8 cellular contexts compared by ENCODE assay signal in the genomic region with DNA sequence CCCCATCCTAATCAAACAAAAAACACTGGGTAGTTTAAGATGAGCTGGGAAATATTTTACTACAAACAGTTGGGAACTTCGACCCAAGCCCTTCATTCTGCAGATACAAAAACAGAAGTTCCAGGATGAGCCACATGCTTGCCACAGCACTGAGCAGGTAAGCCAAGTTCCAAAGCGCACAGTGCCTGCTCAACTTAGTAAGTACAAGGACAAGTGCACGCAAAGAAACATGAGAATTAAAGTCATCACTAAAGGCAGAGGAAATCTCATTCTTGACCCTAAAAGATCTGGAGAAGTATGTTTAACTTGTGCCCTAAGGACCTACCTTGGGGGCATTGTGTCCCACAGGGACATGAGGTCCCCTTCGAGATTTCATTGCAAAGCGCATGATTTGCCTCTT. TPM values are rescaled to one million over a fixed set of nuclear protein-coding genes. Genes with fewer than 3 reads are reported as not detected.
DNase-seq lines count a peak whose midpoint lies in the region; ATAC-seq and TF ChIP-seq lines count a peak whose summit lies in the region.

No MANE protein-coding gene starts in this region.

- peaks cover 32 to 75% (median 58%) of the 10 kb centered on the region in 11 experiments; a peak in 21 of 22 replicates for H4K20me1 ChIP-seq in BLaER1 treated with 17β-estradiol and CSF1 and Interleukin-3, amounts not matched to agents 10 nM and 100 nM

- no peak for ATAC-seq in GM19452 (IDR thresholded peaks at IDR 0.05; ENCODE audit: unreplicated experiment)

- H3K9ac ChIP-seq in BLaER1 treated with 17β-estradiol and CSF1 and Interleukin-3, amounts not matched to agents 10 nM and 100 nM = peak overlapping the region; percentile 91 to 100 (median 96)
- H3K9ac ChIP-seq in HUES64 (ENCODE audit: low read depth, low read length) (peak overlapping the region; percentile 99), subcutaneous abdominal adipose tissue (ENCODE audit: low read length in 5 of 5) (peak overlapping the region; percentile 100)

- WGBS in HUES64 = 27% methylated on average over 5 of the region's 5 CpGs
- 7 to 17% (median 11%) methylated on average over 5 of the region's 5 CpGs for WGBS in adrenal gland, 4 donors

- no peaks in the 10 kb centered on the region for H3K9me3 ChIP-seq in BLaER1 treated with 17β-estradiol and CSF1 and Interleukin-3, amounts not matched to agents 10 nM and 100 nM (replicated peaks in 1 of 11)
- no peaks in the 10 kb centered on the region for H3K9me3 ChIP-seq in HUES64 (ENCODE audit: insufficient read depth, low read depth, low read length)
- H3K9me3 ChIP-seq in adrenal gland (replicated peaks in 1 of 3) = no peaks in the 10 kb centered on the region
- H3K9me3 ChIP-seq in subcutaneous abdominal adipose tissue (ENCODE audit: control insufficient read depth in 5 of 5, low read length in 5 of 5) = no peaks in the 10 kb centered on the region

- peaks cover 34 to 67% (median 50%) of the 10 kb centered on the region in 11 experiments for H3K36me3 ChIP-seq in BLaER1 treated with 17β-estradiol and CSF1 and Interleukin-3, amounts not matched to agents 10 nM and 100 nM
- H3K36me3 ChIP-seq in HUES64 (ENCODE audit: insufficient read depth, low read length) = peaks cover 44% of the 10 kb centered on the region
- peaks cover 0 to 23% of the 10 kb centered on the region in 2 donors for H3K36me3 ChIP-seq in adrenal gland (replicated peaks in 1 of 2)
- H3K36me3 ChIP-seq in subcutaneous abdominal adipose tissue (ENCODE audit: control insufficient read depth in 5 of 5, insufficient read depth in 5 of 5, low read length in 5 of 5) = peaks cover 7 to 18% (median 8%) of the 10 kb centered on the region in 5 donors

- peak in 1 of 2 donors; percentile 65 for TF ChIP-seq POLR2A in adrenal gland (IDR thresholded peaks at IDR 0.05)

- H3K27me3 ChIP-seq in BLaER1 treated with 17β-estradiol and CSF1 and Interleukin-3, amounts not matched to agents 10 nM and 100 nM = no peaks in the 10 kb centered on the region
- no peaks in the 10 kb centered on the region for H3K27me3 ChIP-seq in HUES64 (ENCODE audit: insufficient read depth, low read length)
- H3K27me3 ChIP-seq in adrenal gland = no peaks in the 10 kb centered on the region
- H3K27me3 ChIP-seq in subcutaneous abdominal adipose tissue (ENCODE audit: control insufficient read depth in 5 of 5, insufficient read depth in 4 of 5, low read length in 5 of 5) = no peaks in the 10 kb centered on the region

- intact Hi-C loops in adrenal gland (cut with DNase I) (no loop called here), posterior vena cava (cut with DNase I) (no loop called here)

- H3K27ac ChIP-seq in BLaER1 treated with 17β-estradiol and CSF1 and Interleukin-3, amounts not matched to agents 10 nM and 100 nM = peak overlapping the region; percentile 94 to 100 (median 97)
- peak overlapping the region; percentile 100 for H3K27ac ChIP-seq in HUES64 (ENCODE audit: low read depth, low read length)
- H3K27ac ChIP-seq in adrenal gland = peak overlapping the region; percentile 97 to 100 (median 100)
- H3K27ac ChIP-seq in subcutaneous abdominal adipose tissue (ENCODE audit: low read depth, low read length) = peak overlapping the region; percentile 99

- peaks cover 26 to 55% (median 46%) of the 10 kb centered on the region in 10 experiments for H3K4me1 ChIP-seq in BLaER1 treated with 17β-estradiol and CSF1 and Interleukin-3, amounts not matched to agents 10 nM and 100 nM
- H3K4me1 ChIP-seq in HUES64 (ENCODE audit: insufficient read depth, low read length) = peaks cover 29% of the 10 kb centered on the region
- peaks cover 30 to 50% of the 10 kb centered on the region in 2 donors for H3K4me1 ChIP-seq in adrenal gland (replicated peaks in 1 of 2)
- H3K4me1 ChIP-seq in subcutaneous abdominal adipose tissue (ENCODE audit: control insufficient read depth in 5 of 5, insufficient read depth in 5 of 5, low read length in 5 of 5) = peaks cover 2 to 57% (median 52%) of the 10 kb centered on the region in 5 donors

- DNase-seq in adrenal gland (peak in 6 of 7 donors; percentile 33 to 74 (median 59)), kidney glomerular epithelial cell (lab: John Stamatoyannopoulos, UW) (peak; percentile 11), posterior vena cava (ENCODE audit: low spot score) (no peak), superior temporal gyrus (ENCODE audit: extremely low spot score) (no peak)

- TF ChIP-seq CTCF in adrenal gland (IDR thresholded peaks at IDR 0.05) = peak in 2 of 6 experiments; percentile 2 to 17

- H3K4me2 ChIP-seq in BLaER1 treated with 17β-estradiol and CSF1 and Interleukin-3, amounts not matched to agents 10 nM and 100 nM = peak overlapping the region; percentile 72 to 100 (median 91)

- peak overlapping the region; percentile 71 to 94 (median 82) for H3K4me3 ChIP-seq in BLaER1 treated with 17β-estradiol and CSF1 and Interleukin-3, amounts not matched to agents 10 nM and 100 nM
- peak overlapping the region; percentile 91 for H3K4me3 ChIP-seq in HUES64 (ENCODE audit: low read length)
- H3K4me3 ChIP-seq in adrenal gland = peak overlapping the region in 3 of 4 donors; percentile 85 to 98 (median 93)
- H3K4me3 ChIP-seq in subcutaneous abdominal adipose tissue (ENCODE audit: low read depth in 1 of 5, low read length in 5 of 5) = peak overlapping the region; percentile 97 to 99 (median 99)

RNA-seq across cellular contexts. Expression of a gene that starts 1.2 kb away (rescaled TPM):
- polyA plus RNA-seq in HUES64 (2013, experiment 1 of 2) = 166 TPM
- polyA plus RNA-seq in HUES64 (2013, experiment 2 of 2) = 150 TPM
- total RNA-seq in adrenal gland (100 to 1,000 TPM in 4 of 8 donors, 10 to 100 TPM in 4; 51.0 to 152 (median 97.5) TPM), posterior vena cava (100 to 1,000 TPM in 1 of 2 donors, 10 to 100 TPM in 1; 94.2 to 104 TPM)
- 100 to 1,000 TPM in 2 of 3 donors, 10 to 100 TPM in 1; 88.9 to 185 (median 101) TPM for polyA plus RNA-seq in adrenal gland

RNA-seq across cellular contexts. Expression of a gene that starts 13.4 kb away (rescaled TPM):
- not detected for polyA plus RNA-seq in HUES64 (2013, experiment 1 of 2)
- not detected for polyA plus RNA-seq in HUES64 (2013, experiment 2 of 2)
- total RNA-seq in adrenal gland (not detected), posterior vena cava (not detected)
- polyA plus RNA-seq in adrenal gland = under 1 TPM in 1 of 3 donors, not detected in 2; 0.51 TPM

RNA-seq across cellular contexts. Expression of a gene that starts 27.6 kb away (rescaled TPM):
- 424 TPM for polyA plus RNA-seq in HUES64 (2013, experiment 1 of 2)
- 440 TPM for polyA plus RNA-seq in HUES64 (2013, experiment 2 of 2)
- total RNA-seq in adrenal gland (100 to 1,000 TPM; 246 to 350 (median 269) TPM), posterior vena cava (100 to 1,000 TPM; 177 to 189 TPM)
- 100 to 1,000 TPM; 104 to 465 (median 111) TPM for polyA plus RNA-seq in adrenal gland

RNA-seq across cellular contexts. Expression of a gene that starts 52.9 kb away (rescaled TPM):
- polyA plus RNA-seq in HUES64 (2013, experiment 1 of 2) = 56.3 TPM
- 64.3 TPM for polyA plus RNA-seq in HUES64 (2013, experiment 2 of 2)
- total RNA-seq in adrenal gland (100 to 1,000 TPM in 3 of 8 donors, 10 to 100 TPM in 5; 80.7 to 121 (median 97.0) TPM), posterior vena cava (10 to 100 TPM; 63.9 to 71.6 TPM)
- 100 to 1,000 TPM; 180 to 243 (median 182) TPM for polyA plus RNA-seq in adrenal gland

Comparison
In these comparisons a context has a peak if more than half of its experiments do, and no peak if none do; other contexts are left out.
1. DNase-seq: peak in adrenal gland (6 of 7) and kidney glomerular epithelial cell (single experiment); none in posterior vena cava (single experiment) and superior temporal gyrus (single experiment).
2. Peak in every context shown above with its lines, with median percentiles within 50 percentile points of each other: H3K27ac ChIP-seq, H3K4me3 ChIP-seq and H3K9ac ChIP-seq.